23 cellular contexts compared by ENCODE assay signal in genomic region chr4:19835429-19835828, GRCh38.
"Had no signal": no experiment of that assay in that cellular context is flagged by ENCODE, and none has a peak within 500 bp of the region (broad histone marks: within the 10 kb centered on the region; RNA-seq: fewer than 3 reads in every experiment).

No MANE protein-coding gene starts in this region.

- H3K9me3 ChIP-seq: psoas muscle, right lobe of liver, sigmoid colon, stomach, thoracic aorta, thyroid gland, tibial nerve, upper lobe of left lung, vagina had no signal

- H3K4me3 ChIP-seq: neural progenitor cell, ovary, psoas muscle, right lobe of liver, sigmoid colon, stomach, thoracic aorta, thyroid gland, tibial nerve, upper lobe of left lung, vagina had no signal

- H3K79me2 ChIP-seq: parathyroid adenoma had no signal

- H3K4me1 ChIP-seq: neural progenitor cell, parathyroid adenoma, psoas muscle, right lobe of liver, stomach, thyroid gland, tibial nerve, upper lobe of left lung, vagina had no signal

- H3K27me3 ChIP-seq: neural progenitor cell, ovary, right lobe of liver, sigmoid colon, stomach, thyroid gland, tibial nerve, upper lobe of left lung, vagina had no signal

- H3K36me3 ChIP-seq: neural progenitor cell, ovary, right lobe of liver, sigmoid colon, stomach, thoracic aorta, thyroid gland, tibial nerve, upper lobe of left lung, vagina had no signal

- DNase-seq: occipital lobe; ovary; posterior cingulate gyrus; psoas muscle; right cardiac atrium; right lobe of liver; sigmoid colon; small intestine; stimulated activated CD4-positive, alpha-beta T cell treated with anti-CD3 and anti-CD28 coated beads, Interleukin-15, amount 100 ng/mL, for 24 hours; stimulated activated CD4-positive, alpha-beta T cell treated with anti-CD3 and anti-CD28 coated beads, Interleukin-2, amount 100 ng/mL, for 24 hours; stimulated activated CD4-positive, alpha-beta T cell treated with anti-CD3 and anti-CD28 coated beads, Interleukin-2, amount 100 ng/mL, for 48 hours; stimulated activated CD4-positive, alpha-beta T cell treated with anti-CD3 and anti-CD28 coated beads, Interleukin-4, amount 100 ng/mL, for 24 hours; stimulated activated naive B cell treated with anti-CD40 and anti-IgM and Interleukin-4, amounts not matched to agents 10 μg/mL and 1 μg/mL and 100 μg/mL, for 72 hours; stimulated activated naive CD4-positive, alpha-beta T cell treated with Interleukin-2 at 50 U/mL for 16 hours; stomach; thyroid gland; trophoblast cell; upper lobe of left lung had no signal

- H3K4me2 ChIP-seq: neural progenitor cell had no signal

- H3K9ac ChIP-seq: neural progenitor cell, parathyroid adenoma had no signal

- H3K27ac ChIP-seq: neural progenitor cell, ovary, parathyroid adenoma, psoas muscle, right lobe of liver, sigmoid colon, stomach, thoracic aorta, thyroid gland, tibial nerve, upper lobe of left lung, vagina had no signal

- H2AFZ ChIP-seq: neural progenitor cell, parathyroid adenoma had no signal
